ENCODE assay signal across 23 cellular contexts in genomic region chr3:128706171-128706570, GRCh38.
"Had no signal": no experiment of that assay in that cellular context is flagged by ENCODE, and none has a peak within 500 bp of the region (broad histone marks: within the 10 kb centered on the region; RNA-seq: fewer than 3 reads in every experiment).

No MANE protein-coding gene starts in this region.

- H3K27ac ChIP-seq: brain microvascular endothelial cell had no signal

- H3K9me3 ChIP-seq: MG63 had no signal

- ATAC-seq: activated CD8-positive, alpha-beta memory T cell treated with anti-CD3 and anti-CD28 coated beads, Interleukin-2, amount 10 ng/mL, durations not matched to agents 7 days and 5 days; activated naive CD4-positive, alpha-beta T cell treated with anti-CD3 and anti-CD28 coated beads, Interleukin-2, amount 50 U/mL, for 72 hours; activated naive CD8-positive, alpha-beta T cell treated with anti-CD3 and anti-CD28 coated beads, Interleukin-2, amount 50 U/mL, for 24 hours; WTC11 had no signal

- FAIRE-seq: colon had no signal

- H3K4me3 ChIP-seq: MG63 had no signal

- DNase-seq: activated CD4-positive, alpha-beta T cell treated with anti-CD3 and anti-CD28 coated beads, Interleukin-2, amount 10 ng/mL, durations not matched to agents 24 days and 14 days; activated CD4-positive, alpha-beta T cell treated with anti-CD3 and anti-CD28 coated beads, Interleukin-2, amount 50 U/mL, for 48 hours; activated CD4-positive, CD25-positive, alpha-beta regulatory T cell treated with anti-CD3 and anti-CD28 coated beads, Interleukin-2, amount 50 U/mL, for 72 hours; activated CD8-positive, alpha-beta memory T cell treated with anti-CD3 and anti-CD28 coated beads, Interleukin-2, amount 10 ng/mL, durations not matched to agents 7 days and 5 days; activated effector memory CD4-positive, alpha-beta T cell treated with anti-CD3 and anti-CD28 coated beads, Interleukin-2, amount 50 U/mL, for 16 hours; activated naive CD4-positive, alpha-beta T cell treated with Interleukin-2 at 50 U/mL for 16 hours; activated naive CD8-positive, alpha-beta T cell treated with anti-CD3 and anti-CD28 coated beads, Interleukin-2, amount 50 U/mL, for 24 hours; activated T-cell treated with anti-CD3 and anti-CD28 coated beads, Interleukin-2, amount 50 U/mL, for 24 hours; amygdala; brain microvascular endothelial cell; cerebellar nuclear complex; KG1; MG63; MV-4-11; NCI-H1092 treated with DMSO at 0.1 percent for 48 hours; NCI-H1417 treated with DMSO at 0.1 percent for 48 hours; NCI-H187; NCI-H2081; NCI-H510A treated with DMSO at 0.1 percent for 48 hours; SHP77 treated with DMSO at 0.1 percent for 48 hours had no signal

- H3K27me3 ChIP-seq: brain microvascular endothelial cell, MG63 had no signal

- H3K36me3 ChIP-seq: brain microvascular endothelial cell, MG63 had no signal
